Comparison of ENCODE assay signal across 23 cellular contexts in genomic region chr2:195308163-195308562, GRCh38.
"Had no signal": no experiment of that assay in that cellular context is flagged by ENCODE, and none has a peak within 500 bp of the region (broad histone marks: within the 10 kb centered on the region; RNA-seq: fewer than 3 reads in every experiment).

No MANE protein-coding gene starts in this region.

- H3K4me1 ChIP-seq: esophagus squamous epithelium, lower lobe of right lung, pancreas, right lobe of liver, suprapubic skin, transverse colon, upper lobe of right lung, vagina had no signal

- H3K4me3 ChIP-seq: dorsolateral prefrontal cortex, esophagus squamous epithelium, lower lobe of right lung, pancreas, right lobe of liver, smooth muscle cell, suprapubic skin, transverse colon, upper lobe of right lung, vagina had no signal

- H3K9me3 ChIP-seq: esophagus squamous epithelium, lower lobe of right lung, pancreas, right lobe of liver, suprapubic skin, transverse colon, upper lobe of right lung, vagina had no signal

- H3K4me2 ChIP-seq: smooth muscle cell had no signal

- H3K27ac ChIP-seq: dorsolateral prefrontal cortex, esophagus squamous epithelium, lower lobe of right lung, pancreas, right lobe of liver, suprapubic skin, transverse colon, upper lobe of right lung, vagina had no signal

- DNase-seq: dorsolateral prefrontal cortex; effector CD4-positive, alpha-beta T cell; esophagus squamous epithelium; foreskin melanocyte; glutamatergic neuron; left ventricle myocardium superior; lower lobe of right lung; naive thymus-derived CD8-positive, alpha-beta T cell; pancreas; right lobe of liver; stimulated activated CD4-positive, alpha-beta T cell treated with anti-CD3 and anti-CD28 coated beads, Interleukin-12 subunit alpha, Interleukin-12 subunit beta, amount 100 ng/mL, for 4 hours; stimulated activated CD4-positive, alpha-beta T cell treated with anti-CD3 and anti-CD28 coated beads, Interleukin-1b, Interleukin-23, amount 100 ng/mL, for 48 hours; stimulated activated CD4-positive, alpha-beta T cell treated with anti-CD3 and anti-CD28 coated beads, Interleukin-4, amount 100 ng/mL, for 1 hour; stimulated activated CD8-positive, alpha-beta memory T cell treated with anti-CD3 and anti-CD28 coated beads, Interleukin-4, amount 100 ng/mL, for 48 hours; stimulated activated naive CD4-positive, alpha-beta T cell; stimulated activated naive CD8-positive, alpha-beta T cell treated with anti-CD3 and anti-CD28 coated beads, Interleukin-15, amount 100 ng/mL, for 72 hours; transverse colon; upper lobe of right lung had no signal

- ATAC-seq: left ventricle myocardium superior; lower lobe of right lung; naive thymus-derived CD8-positive, alpha-beta T cell; pancreas; right lobe of liver; stimulated activated naive CD8-positive, alpha-beta T cell treated with anti-CD3 and anti-CD28 coated beads, Interleukin-15, amount 100 ng/mL, for 72 hours; upper lobe of right lung had no signal

- FAIRE-seq: endothelial cell of umbilical vein, keratinocyte, pancreas had no signal
